In genomic region chr17:82329683-82330321, GRCh38 we compare ENCODE assay signal across 1 cellular context.
TF ChIP-seq lines count a peak whose summit lies in the region.

No MANE protein-coding gene starts in this region.

TF ChIP-seq in A549, 52 proteins besides CTCF, POLR2A, EP300 and RAD21 (continued from another document):
- no peak for TF ChIP-seq HMGXB4 (CRISPR knock-in tag; IDR thresholded peaks at IDR 0.05; ENCODE audit: borderline replicate concordance)
- TF ChIP-seq USF2 (IDR thresholded peaks at IDR 0.05): no peak
- TF ChIP-seq EHF (CRISPR knock-in tag; IDR thresholded peaks at IDR 0.05): no peak
- TF ChIP-seq HES2 (IDR thresholded peaks at IDR 0.05): no peak
- no peak for TF ChIP-seq JUN (IDR thresholded peaks at IDR 0.05)
- no peak for TF ChIP-seq CEBPB (IDR thresholded peaks at IDR 0.05)
- TF ChIP-seq JUNB (IDR thresholded peaks at IDR 0.05): no peak
- no peak for TF ChIP-seq CBX2 (IDR thresholded peaks at IDR 0.05; ENCODE audit: borderline replicate concordance, low read depth)
